In genomic region chr19:3868770-3869456, GRCh38 we compare ENCODE assay signal across 9 cellular contexts. TPM values are rescaled to one million over a fixed set of nuclear protein-coding genes. Genes with fewer than 3 reads are reported as not detected.
DNase-seq lines count a peak whose midpoint lies in the region; ATAC-seq and TF ChIP-seq lines count a peak whose summit lies in the region.
"Had no signal": no experiment of that assay in that cellular context is flagged by ENCODE, and none has a peak within 500 bp of the region (broad histone marks: within the 10 kb centered on the region; RNA-seq: fewer than 3 reads in every experiment).

Gene ZFR2 (minus strand): TSS chr19:3869038. CDS start chr19:3869017, 21 bp downstream.

- no peaks in the 10 kb centered on the region for H3K9me3 ChIP-seq in osteoblast (ENCODE audit: low read depth, low read length)
- H3K9me3 ChIP-seq: adrenal gland had no signal

- ATAC-seq in HG03439 (IDR thresholded peaks at IDR 0.05; ENCODE audit: unreplicated experiment) (no peak), GM21528 (IDR thresholded peaks at IDR 0.05; ENCODE audit: low FRiP score, unreplicated experiment) (no peak), HG02973 (IDR thresholded peaks at IDR 0.05; ENCODE audit: unreplicated experiment) (no peak)

- TF ChIP-seq CTCF in osteoblast (IDR thresholded peaks at IDR 0.05; ENCODE audit: extremely low read depth, low read depth, low read length): no peak

- H3K4me2 ChIP-seq in osteoblast (ENCODE audit: insufficient read depth, low read length): no peak within 1 kb of the TSS

- no peak within 1 kb of the TSS for H3K27ac ChIP-seq in osteoblast (ENCODE audit: low read depth, low read length)

- H3K79me2 ChIP-seq in osteoblast (ENCODE audit: insufficient read depth, low read length): no peaks in the 10 kb centered on the region

- no peaks in the 10 kb centered on the region for H3K36me3 ChIP-seq in osteoblast (ENCODE audit: insufficient read depth, low read length)
- H3K36me3 ChIP-seq: adrenal gland had no signal

- H2AFZ ChIP-seq in osteoblast (ENCODE audit: low read length): no peak within 1 kb of the TSS

- H4K20me1 ChIP-seq in osteoblast (ENCODE audit: insufficient read depth, low read length): no peaks in the 10 kb centered on the region

- H3K27me3 ChIP-seq in osteoblast (ENCODE audit: insufficient read depth, low read length): peaks cover 37% of the 10 kb centered on the region

- DNase-seq in DMS79 treated with DMSO at 0.1 percent for 48 hours (lab: John Stamatoyannopoulos, UW): peak; percentile 66
- peak; percentile 2 for DNase-seq in T follicular helper cell (ENCODE audit: low read depth)
- no peak for DNase-seq in cerebellum (ENCODE audit: low spot score)
- DNase-seq in osteoblast (ENCODE audit: insufficient read length, low spot score, missing footprints): peak; percentile 76
- no peak for DNase-seq in SIG-M5 treated with dmso at 0.1 percent for 504 hours (lab: John Stamatoyannopoulos, UW; ENCODE audit: unreplicated experiment)

- no peak within 1 kb of the TSS for H3K4me3 ChIP-seq in osteoblast (ENCODE audit: insufficient read depth, low read length)

- no peaks in the 10 kb centered on the region for H3K4me1 ChIP-seq in osteoblast (ENCODE audit: insufficient read depth, low read length)
- H3K4me1 ChIP-seq: adrenal gland had no signal

RNA-seq across cellular contexts. Expression of gene ZFR2, which starts in this region (rescaled TPM):
- total RNA-seq in cerebellum (11.1 TPM), osteoblast (not detected in 2 replicates)

Comparison
In these comparisons a context has a peak if more than half of its experiments do, and no peak if none do; other contexts are left out.
1. RNA of gene ZFR2 (total RNA-seq): 11.1 TPM in cerebellum (single experiment); not detected in osteoblast; every median in the first group is over 10 times any median in the second.
2. Peak in DNase-seq in osteoblast; RNA of the gene not detected or under 1 TPM.
3. DNase-seq: peak in DMS79 treated with DMSO at 0.1 percent for 48 hours (single experiment) and T follicular helper cell (single experiment); none in cerebellum (single experiment) and SIG-M5 treated with dmso at 0.1 percent for 504 hours (single experiment).